ENCODE assay signal across 12 cellular contexts in the genomic region with DNA sequence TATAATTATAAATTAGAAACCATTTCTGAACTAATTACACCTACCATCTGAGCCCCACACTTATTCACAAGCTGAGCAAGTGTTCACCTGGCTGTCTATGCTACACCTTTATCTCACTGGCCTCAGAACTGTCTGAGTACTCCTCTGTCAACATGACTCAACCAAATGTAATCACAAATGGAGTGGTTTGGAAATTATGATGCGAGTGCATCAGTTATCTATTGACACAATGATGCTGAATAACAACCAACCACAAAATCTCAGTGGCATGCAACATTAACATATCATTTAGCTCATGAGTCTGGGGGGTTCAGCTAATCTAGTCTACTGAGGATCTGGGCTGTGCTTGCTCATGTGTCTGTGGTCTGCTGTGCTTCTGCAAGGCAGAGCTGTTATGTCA.
"Had no signal": no experiment of that assay in that cellular context is flagged by ENCODE, and none has a peak within 500 bp of the region (broad histone marks: within the 10 kb centered on the region; RNA-seq: fewer than 3 reads in every experiment).

No MANE protein-coding gene starts in this region.

- ATAC-seq: left lobe of liver, natural killer cell, right cardiac atrium had no signal

- H3K9me3 ChIP-seq: uterus had no signal

- DNase-seq: activated CD4-positive, alpha-beta T cell treated with anti-CD3 and anti-CD28 coated beads, Interleukin-2, amount 50 U/mL, for 4 hours; activated T-cell treated with anti-CD3 and anti-CD28 coated beads, Interleukin-2, amount 50 U/mL, for 1 hour; cerebellar nuclear complex; erythroblast; glutamatergic neuron; natural killer cell; posterior cingulate gyrus; right cardiac atrium; small intestine; uterus had no signal

- H3K27me3 ChIP-seq: uterus had no signal

- FAIRE-seq: small intestine, TTC549 had no signal

- H3K27ac ChIP-seq: uterus had no signal

- H3K4me3 ChIP-seq: uterus had no signal

- H3K4me1 ChIP-seq: uterus had no signal

- H3K36me3 ChIP-seq: uterus had no signal
